In genomic region chr14:67267929-67268328, GRCh38 we compare ENCODE assay signal across 15 cellular contexts. TPM values are rescaled to one million over a fixed set of nuclear protein-coding genes. Genes with fewer than 3 reads are reported as not detected.
DNase-seq lines count a peak whose midpoint lies in the region; ATAC-seq, FAIRE-seq and TF ChIP-seq lines count a peak whose summit lies in the region.
"Had no signal": no experiment of that assay in that cellular context is flagged by ENCODE, and none has a peak within 500 bp of the region (broad histone marks: within the 10 kb centered on the region; RNA-seq: fewer than 3 reads in every experiment).

No MANE protein-coding gene starts in this region.

- H3K36me3 ChIP-seq in heart left ventricle (peaks cover 0 to 6% (median 0%) of the 10 kb centered on the region in 9 donors), transverse colon (no peaks in the 10 kb centered on the region)
- H3K36me3 ChIP-seq: upper lobe of left lung had no signal

- WGBS in heart left ventricle, 4 donors: 52 to 66% (median 59%) methylated on average over 2 of the region's 2 CpGs
- 46% methylated on average over 2 of the region's 2 CpGs for WGBS in right cardiac atrium
- WGBS in transverse colon (ENCODE audit: low coverage in 1 of 2), 2 donors: 72 to 100% methylated on average over 2 of the region's 2 CpGs

- ATAC-seq in heart left ventricle (no peak), right cardiac atrium (no peak)
- ATAC-seq: activated CD8-positive, alpha-beta T cell treated with anti-CD3 and anti-CD28 coated beads, Interleukin-2, amount 10 ng/mL, durations not matched to agents 7 days and 5 days had no signal

- in situ Hi-C loops in transverse colon (cut with MboI; ENCODE audit: low pct_ligation_motif_present in 1 of 4, low pct_unique_long_range_greater_than_20kb in 1 of 4, low sequenced_read_pairs in 3 of 4): no loop called here

- H3K9me3 Mint-ChIP-seq in endothelial cell (ENCODE audit: unreplicated experiment) (no peaks in the 10 kb centered on the region), nephron (no peaks in the 10 kb centered on the region), CD14-positive monocyte (peaks cover 0 to under 1% (median 0%) of the 10 kb centered on the region in 7 donors)

- no peak for DNase-seq in heart left ventricle
- no peak for DNase-seq in right cardiac atrium
- no peak for DNase-seq in endothelial cell (ENCODE audit: low spot score)
- DNase-seq in transverse colon: no peak
- DNase-seq in HTR-8/SVneo (ENCODE audit: insufficient read length, low spot score): no peak
- no peak for DNase-seq in CD14-positive monocyte (ENCODE audit: low spot score)
- DNase-seq in stimulated activated CD4-positive, alpha-beta T cell treated with anti-CD3 and anti-CD28 coated beads, Interleukin-15, amount 100 ng/mL, for 24 hours: no peak
- DNase-seq: ACHN; activated CD8-positive, alpha-beta T cell treated with anti-CD3 and anti-CD28 coated beads, Interleukin-2, amount 10 ng/mL, durations not matched to agents 7 days and 5 days; Kasumi-1; NCI-H2029 treated with DMSO at 0.1 percent for 48 hours; SHP77; upper lobe of left lung had no signal

- TF ChIP-seq CTCF in heart left ventricle (IDR thresholded peaks at IDR 0.05) (no peak), endothelial cell (IDR thresholded peaks at IDR 0.05; ENCODE audit: unreplicated experiment) (no peak), nephron (IDR thresholded peaks at IDR 0.05; ENCODE audit: unreplicated experiment in 3 of 3) (no peak), transverse colon (IDR thresholded peaks at IDR 0.05) (no peak), CD14-positive monocyte (IDR thresholded peaks at IDR 0.05) (no peak)

- H3K9me3 ChIP-seq in heart left ventricle (no peaks in the 10 kb centered on the region), right cardiac atrium (ENCODE audit: control insufficient read depth, low read length) (no peaks in the 10 kb centered on the region), transverse colon (no peaks in the 10 kb centered on the region)
- H3K9me3 ChIP-seq: upper lobe of left lung had no signal

- H3K27me3 Mint-ChIP-seq in endothelial cell (ENCODE audit: unreplicated experiment): peaks cover 2% of the 10 kb centered on the region
- no peaks in the 10 kb centered on the region for H3K27me3 Mint-ChIP-seq in nephron (ENCODE audit: low read depth)
- peaks cover 0 to 2% (median 0%) of the 10 kb centered on the region in 3 donors for H3K27me3 Mint-ChIP-seq in CD14-positive monocyte (ENCODE audit: low read depth in 3 of 3)

- H3K27ac ChIP-seq in heart left ventricle: no peak overlapping the region
- no peak overlapping the region for H3K27ac ChIP-seq in right cardiac atrium (ENCODE audit: low read length)
- H3K27ac ChIP-seq in transverse colon: peak overlapping the region in 3 of 4 donors; percentile 63 to 72 (median 69)
- H3K27ac ChIP-seq: upper lobe of left lung had no signal

- no peak for FAIRE-seq in HTR-8/SVneo (lab: Jason Lieb, UNC)
- FAIRE-seq: D721Med had no signal

- H3K4me3 ChIP-seq in heart left ventricle (peak overlapping the region in 8 of 12 donors; percentile 14 to 35 (median 25)), right cardiac atrium (ENCODE audit: low read length) (no peak overlapping the region), transverse colon (peak overlapping the region in 1 of 4 donors; percentile 5)
- H3K4me3 ChIP-seq: upper lobe of left lung had no signal

- H3K27me3 ChIP-seq in heart left ventricle (no peaks in the 10 kb centered on the region), right cardiac atrium (ENCODE audit: control insufficient read depth, insufficient read depth) (no peaks in the 10 kb centered on the region), transverse colon (no peaks in the 10 kb centered on the region)
- H3K27me3 ChIP-seq: upper lobe of left lung had no signal

- peaks cover 5% of the 10 kb centered on the region for H3K36me3 Mint-ChIP-seq in endothelial cell (ENCODE audit: low read depth, unreplicated experiment)
- H3K36me3 Mint-ChIP-seq in nephron (ENCODE audit: low read depth): peaks cover 20% of the 10 kb centered on the region
- H3K36me3 Mint-ChIP-seq in CD14-positive monocyte: peaks cover 5 to 12% of the 10 kb centered on the region in 2 donors

- no peak for TF ChIP-seq POLR2A in heart left ventricle (IDR thresholded peaks at IDR 0.05)
- no peak for TF ChIP-seq POLR2A in transverse colon (IDR thresholded peaks at IDR 0.05)

- H3K4me3 Mint-ChIP-seq in endothelial cell (ENCODE audit: unreplicated experiment) (no peak overlapping the region), nephron (peak overlapping the region; percentile 72 to 73 (median 73)), CD14-positive monocyte (no peak overlapping the region)
- H3K4me3 Mint-ChIP-seq: activated CD8-positive, alpha-beta T cell treated with anti-CD3 and anti-CD28 coated beads, Interleukin-2, amount 10 ng/mL, durations not matched to agents 7 days and 5 days had no signal

- intact Hi-C loops in heart left ventricle (cut with DNase I) (loop anchor here in 1 of 10 donors (10.0 kb wide), 1 partner anchor 513 kb away; no protein-coding TSS in a partner anchor), right cardiac atrium (cut with DNase I) (no loop called here), transverse colon (cut with DNase I; ENCODE audit: low total_unique reads) (no loop called here), CD14-positive monocyte (cut with micrococcal nuclease) (no loop called here)

- H3K27ac Mint-ChIP-seq in endothelial cell (ENCODE audit: unreplicated experiment) (peak overlapping the region; percentile 44), nephron (peak overlapping the region; percentile 97 to 98 (median 98)), CD14-positive monocyte (peak overlapping the region in 1 of 7 donors; percentile 33)
- H3K27ac Mint-ChIP-seq: activated CD8-positive, alpha-beta T cell treated with anti-CD3 and anti-CD28 coated beads, Interleukin-2, amount 10 ng/mL, durations not matched to agents 7 days and 5 days had no signal

- TF ChIP-seq EP300 in transverse colon (IDR thresholded peaks at IDR 0.05; ENCODE audit: low read depth): no peak

- peaks cover 0 to 61% (median 36%) of the 10 kb centered on the region in 12 donors for H3K4me1 ChIP-seq in heart left ventricle
- peaks cover 9% of the 10 kb centered on the region for H3K4me1 ChIP-seq in right cardiac atrium (ENCODE audit: control insufficient read depth, insufficient read depth, low read length)
- peaks cover 21 to 55% (median 23%) of the 10 kb centered on the region in 4 donors for H3K4me1 ChIP-seq in transverse colon

- H3K4me1 Mint-ChIP-seq in endothelial cell (ENCODE audit: unreplicated experiment): peaks cover 9% of the 10 kb centered on the region
- peaks cover 61% of the 10 kb centered on the region for H3K4me1 Mint-ChIP-seq in nephron
- H3K4me1 Mint-ChIP-seq in CD14-positive monocyte: peaks cover 12% of the 10 kb centered on the region

RNA-seq across cellular contexts. Expression of gene PALS1, which starts 26.7 kb away (rescaled TPM):
- total RNA-seq in heart left ventricle (10 to 100 TPM in 8 of 9 donors, 1 to 10 TPM in 1; 9.9 to 19.9 (median 14.6) TPM), right cardiac atrium (10 to 100 TPM; 14.4 to 16.7 (median 16.1) TPM), endothelial cell (ENCODE audit: unreplicated experiment) (19.9 TPM), transverse colon (10 to 100 TPM in 3 of 4 donors, 1 to 10 TPM in 1; 8.6 to 77.1 (median 49.5) TPM)
- polyA plus RNA-seq in heart left ventricle (1 to 10 TPM; 4.0 to 9.5 TPM), right cardiac atrium (4.3 TPM), CD14-positive monocyte (1 to 10 TPM in 1 of 2 donors, under 1 TPM in 1; 0.95 to 2.0 TPM)

Comparison
In these comparisons a context has a peak if more than half of its experiments do, and no peak if none do; other contexts are left out.
1. H3K27ac ChIP-seq: peak in transverse colon (3 of 4); none in heart left ventricle (0 of 12) and right cardiac atrium (single experiment).
2. H3K4me3 Mint-ChIP-seq: peak in nephron (3 of 3); none in endothelial cell (single experiment) and CD14-positive monocyte (0 of 2).